In genomic region chr5:174423538-174423937, GRCh38 we compare ENCODE assay signal across 20 cellular contexts.
A peak's percentile ranks its signal among the peaks of the same experiment; 100 is the strongest.
DNase-seq lines count a peak whose midpoint lies in the region; ATAC-seq and TF ChIP-seq lines count a peak whose summit lies in the region.
"Had no signal": no experiment of that assay in that cellular context is flagged by ENCODE, and none has a peak within 500 bp of the region (broad histone marks: within the 10 kb centered on the region; RNA-seq: fewer than 3 reads in every experiment).

No MANE protein-coding gene starts in this region.

- no peak for TF ChIP-seq POLR2A in right lobe of liver (IDR thresholded peaks at IDR 0.05)

- H3K79me2 ChIP-seq in trophoblast cell (ENCODE audit: control insufficient read depth, insufficient read depth, low read length, poor library complexity), result peaks cover 2% of the 10 kb centered on the region

- H2BK120ac ChIP-seq in trophoblast cell (ENCODE audit: insufficient read depth, low read length, poor library complexity), result peak overlapping the region; percentile 74

- H4K8ac ChIP-seq in trophoblast cell (ENCODE audit: low read depth, low read length), result peak overlapping the region; percentile 65

- H3K23ac ChIP-seq in trophoblast cell (ENCODE audit: low read length), result no peak overlapping the region

- peaks cover 45% of the 10 kb centered on the region for H3K79me1 ChIP-seq in trophoblast cell (ENCODE audit: low read length)

- no peak overlapping the region for H4K12ac ChIP-seq in trophoblast cell (ENCODE audit: low read depth, low read length)

- no peaks in the 10 kb centered on the region for H3K36me3 Mint-ChIP-seq in glutamatergic neuron (ENCODE audit: unreplicated experiment)

- TF ChIP-seq CTCF in glutamatergic neuron (IDR thresholded peaks at IDR 0.05; ENCODE audit: partially characterized antibody, unreplicated experiment), result no peak
- no peak for TF ChIP-seq CTCF in right lobe of liver (IDR thresholded peaks at IDR 0.05)

- no peaks in the 10 kb centered on the region for H3K9me3 ChIP-seq in trophoblast cell (ENCODE audit: insufficient read depth, low read depth, low read length)
- no peaks in the 10 kb centered on the region for H3K9me3 ChIP-seq in right lobe of liver
- H3K9me3 ChIP-seq: MG63 had no signal

- peak overlapping the region; percentile 30 for H3K4ac ChIP-seq in trophoblast cell (ENCODE audit: low read depth, low read length)

- H3K9ac ChIP-seq in trophoblast cell (ENCODE audit: low read length), result no peak overlapping the region

- peak overlapping the region; percentile 97 for H2BK12ac ChIP-seq in trophoblast cell (ENCODE audit: low read length)

- H3K4me3 Mint-ChIP-seq in glutamatergic neuron (ENCODE audit: unreplicated experiment), result peak overlapping the region; percentile 72
- H3K4me3 Mint-ChIP-seq: H9 had no signal

- H3K14ac ChIP-seq in trophoblast cell (ENCODE audit: low read length), result peak overlapping the region; percentile 58

- H2BK5ac ChIP-seq in trophoblast cell (ENCODE audit: low read depth, low read length, poor library complexity), result peak overlapping the region; percentile 78

- peak overlapping the region; percentile 89 for H2AK5ac ChIP-seq in trophoblast cell (ENCODE audit: low read length)

- H3K4me1 Mint-ChIP-seq in glutamatergic neuron (ENCODE audit: low read depth, unreplicated experiment), result peaks cover 17% of the 10 kb centered on the region

- H3K36me3 ChIP-seq in trophoblast cell (ENCODE audit: control insufficient read depth in 1 of 2, insufficient read depth in 2 of 2, low read length in 2 of 2) (no peaks in the 10 kb centered on the region), right lobe of liver (no peaks in the 10 kb centered on the region)
- H3K36me3 ChIP-seq: MG63 had no signal

- H3K27me3 Mint-ChIP-seq in glutamatergic neuron (ENCODE audit: unreplicated experiment), result peaks cover 9% of the 10 kb centered on the region

- ATAC-seq in HG02852 (IDR thresholded peaks at IDR 0.05; ENCODE audit: unreplicated experiment) (no peak), right lobe of liver (no peak)

- peak overlapping the region; percentile 90 for H3K27ac Mint-ChIP-seq in glutamatergic neuron (ENCODE audit: unreplicated experiment)

- no peak overlapping the region for H2AFZ ChIP-seq in trophoblast cell (ENCODE audit: insufficient read depth, low read length, poor library complexity)

- DNase-seq in DMS 273 (lab: John Stamatoyannopoulos, UW; ENCODE audit: unreplicated experiment) (peak; percentile 15), DMS 273 treated with DMSO at 0.1 percent for 48 hours (lab: John Stamatoyannopoulos, UW) (no peak), NCI-H187 (lab: John Stamatoyannopoulos, UW) (peak; percentile 59 to 69), glutamatergic neuron (peak; percentile 21), trophoblast cell (no peak), right lobe of liver (no peak), islet precursor cell (no peak)
- DNase-seq: AML-193, DND-41, H9, IMR-90, Karpas-422, MG63, NCI-H1048, NCI-H1930, NCI-H226, Right ventricle myocardium superior had no signal

- H3K27ac ChIP-seq in trophoblast cell (ENCODE audit: low read depth, low read length) (peak overlapping the region; percentile 13), right lobe of liver (no peak overlapping the region)
- H3K27ac ChIP-seq: 22Rv1, C4-2B had no signal

- no peak overlapping the region for H3K4me2 ChIP-seq in trophoblast cell (ENCODE audit: low read length)

- no peaks in the 10 kb centered on the region for H3K9me3 Mint-ChIP-seq in glutamatergic neuron (ENCODE audit: unreplicated experiment)
- H3K9me3 Mint-ChIP-seq: H9 had no signal

- peak overlapping the region; percentile 81 for H3K18ac ChIP-seq in trophoblast cell (ENCODE audit: low read length)

- peaks cover 20 to 26% of the 10 kb centered on the region in 2 experiments for H3K4me1 ChIP-seq in trophoblast cell (ENCODE audit: control insufficient read depth in 1 of 2, insufficient read depth in 2 of 2, low read length in 2 of 2)
- H3K4me1 ChIP-seq in right lobe of liver, result peaks cover 0 to 5% (median 0%) of the 10 kb centered on the region in 4 donors

- H3K4me3 ChIP-seq in trophoblast cell (ENCODE audit: low read depth, low read length) (no peak overlapping the region), right lobe of liver (no peak overlapping the region)
- H3K4me3 ChIP-seq: MG63 had no signal

- peak overlapping the region; percentile 79 for H4K91ac ChIP-seq in trophoblast cell (ENCODE audit: low read depth, low read length)

- intact Hi-C loops in right lobe of liver (cut with DNase I), result loop anchor here in 1 of 2 donors (10.0 kb wide), 1 partner anchor 371 kb away; no protein-coding TSS in a partner anchor

- no peaks in the 10 kb centered on the region for H3K27me3 ChIP-seq in trophoblast cell (ENCODE audit: insufficient read depth, low read length)
- no peaks in the 10 kb centered on the region for H3K27me3 ChIP-seq in right lobe of liver
- H3K27me3 ChIP-seq: MG63 had no signal

- WGBS in trophoblast cell (ENCODE audit: extremely low coverage, insufficient coverage, insufficient read length), result no CpG with 5 or more reads among the region's 11 CpGs
- 75% methylated on average over 11 of the region's 11 CpGs for WGBS in right lobe of liver (ENCODE audit: insufficient coverage, low coverage, low lambda C conversion rate, missing lambda C conversion rate)

Comparison
In these comparisons a context has a peak if more than half of its experiments do, and no peak if none do; other contexts are left out.
1. DNase-seq: peak in DMS 273 (single experiment), NCI-H187 (2 of 2) and glutamatergic neuron (single experiment); none in DMS 273 treated with DMSO at 0.1 percent for 48 hours (single experiment), trophoblast cell (0 of 2), right lobe of liver (0 of 3) and islet precursor cell (single experiment).